In genomic region chr7:158889875-158890274, GRCh38 we compare ENCODE assay signal across 1 cellular context. TPM values are rescaled to one million over a fixed set of nuclear protein-coding genes. Genes with fewer than 3 reads are reported as not detected.
DNase-seq lines count a peak whose midpoint lies in the region; ATAC-seq, FAIRE-seq and TF ChIP-seq lines count a peak whose summit lies in the region.
"Not testable (repeated sequence)": the region's sequence is repeated elsewhere in the genome, so short reads cannot be mapped to it uniquely, and the experiment has no call there.

No MANE protein-coding gene starts in this region.

- not testable (repeated sequence) for H3K9me3 ChIP-seq in K562 (replicated peaks; ENCODE audit: control insufficient read depth, insufficient read depth, low read depth, low read length)

- H3K4me2 ChIP-seq in K562 (ENCODE audit: insufficient read depth, low read length): not testable (repeated sequence)

- TF ChIP-seq EP300 in K562 (IDR thresholded peaks at IDR 0.05; ENCODE audit: low read length): not testable (repeated sequence)

- not testable (repeated sequence) for BruUV-seq in K562 (replicated peaks; lab: Mats Ljungman, UMichigan)

- WGBS in K562 (ENCODE audit: insufficient coverage, low coverage, missing lambda C conversion rate): 95% methylated on average over 6 of the region's 8 CpGs

- H3K9ac ChIP-seq in K562 (ENCODE audit: insufficient read depth in 1 of 2, low read depth in 2 of 2, low read length in 2 of 2): not testable (repeated sequence)

- peaks cover 74% of the 10 kb centered on the region for H3K36me3 ChIP-seq in K562 (ENCODE audit: control insufficient read depth, insufficient read depth, low read length)

- not testable (repeated sequence) for TF ChIP-seq RAD21 in K562 (CRISPR knock-in tag; conservative IDR thresholded peaks at IDR 0.05 in 1 of 2, IDR thresholded peaks at IDR 0.05 in 1 of 2)

- TF ChIP-seq POLR2A in K562 (conservative IDR thresholded peaks at IDR 0.05): not testable (repeated sequence)

- TF ChIP-seq CTCF in K562 (IDR thresholded peaks at IDR 0.05 in 2 of 3, conservative IDR thresholded peaks at IDR 0.05 in 1 of 3; ENCODE audit: insufficient read depth in 2 of 3, low read depth in 1 of 3, low read length in 3 of 3): not testable (repeated sequence)

- not testable (repeated sequence) for H3K4me3 ChIP-seq in K562

- not testable (repeated sequence) for DNase-seq in K562 (ENCODE audit: extremely low read depth in 1 of 4, low spot score in 3 of 4)

- POLR2A ChIA-PET in K562 (lab: Yijun Ruan, JAX): interaction anchor here (0.8 kb wide), 2 partner anchors 30 to 115 kb away, joined by 3 read pairs; no protein-coding TSS in a partner anchor

- in situ Hi-C loops in K562 (cut with MboI): not testable (repeated sequence)

- H4K20me1 ChIP-seq in K562 (replicated peaks; ENCODE audit: control insufficient read depth, insufficient read depth, low read length): not testable (repeated sequence)

- H2AFZ ChIP-seq in K562 (ENCODE audit: low read depth, low read length): not testable (repeated sequence)

- CTCF ChIA-PET in K562 (lab: Yijun Ruan, JAX; ENCODE audit: low intra/inter-chr PET ratio): not testable (repeated sequence)

- FAIRE-seq in K562 (lab: Jason Lieb, UNC): not testable (repeated sequence)

- H3K27ac ChIP-seq in K562 (ENCODE audit: extremely low read depth, low read depth, low read length): not testable (repeated sequence)

- not testable (repeated sequence) for H3K27me3 ChIP-seq in K562 (ENCODE audit: control insufficient read depth in 2 of 2, insufficient read depth in 2 of 2, low read length in 2 of 2)

- not testable (repeated sequence) for ATAC-seq in K562

- intact Hi-C loops in K562 (cut with micrococcal nuclease): not testable (repeated sequence)

- not testable (repeated sequence) for H3K4me1 ChIP-seq in K562 (replicated peaks in 1 of 2; ENCODE audit: control insufficient read depth in 2 of 2, insufficient read depth in 2 of 2, low read length in 2 of 2)

- not testable (repeated sequence) for H3K79me2 ChIP-seq in K562 (ENCODE audit: control insufficient read depth, insufficient read depth, low read length)

- H3K9me1 ChIP-seq in K562 (ENCODE audit: control insufficient read depth, insufficient read depth, low read length): not testable (repeated sequence)

TF ChIP-seq in K562, 482 proteins besides CTCF, POLR2A, EP300 and RAD21:
- peak; percentile 90 for TF ChIP-seq ZNF121 (CRISPR knock-in tag; conservative IDR thresholded peaks at IDR 0.05)
- peak; percentile 44 for TF ChIP-seq RBM25 (IDR thresholded peaks at IDR 0.05; ENCODE audit: low read depth, low read length, severe bottlenecking)

RNA-seq across cellular contexts. Expression of gene DYNC2I1, which starts 33.5 kb away (rescaled TPM):
- total RNA-seq in K562 (2011; cell fraction: chromatin; rRNA removed; ENCODE audit: low replicate concordance): 95.4 and 308 TPM in 2 replicates
- total RNA-seq in K562 (2011; cell fraction: nucleolus; rRNA removed): 44.7 and 52.6 TPM in 2 replicates
- total RNA-seq in K562 (2011; cell fraction: nucleoplasm; rRNA removed): 111 and 142 TPM in 2 replicates
- 24.7 and 28.3 TPM in 2 replicates for total RNA-seq in K562 (2014; rRNA removed)
- 21.9 and 24.0 TPM in 2 replicates for total RNA-seq in K562 (2014; rRNA removed; fragmentation: Illumina TruSeq; extraction: Trizol)
- 17.7 and 20.6 TPM in 2 replicates for total RNA-seq in K562 (2015; rRNA removed; fragmentation: Illumina TruSeq; extraction: Trizol)
- total RNA-seq in K562 (2021): 23.1 and 27.1 TPM in 2 replicates
- 33.3 and 37.9 TPM in 2 replicates for polyA plus RNA-seq in K562 (2011; rRNA removed)
- polyA plus RNA-seq in K562 (2011; cell fraction: cytosol; rRNA removed): 44.5 and 61.9 TPM in 2 replicates
- 138 and 267 TPM in 2 replicates for polyA plus RNA-seq in K562 (2011; cell fraction: nucleus; rRNA removed)
- 27.1 and 46.7 TPM in 2 replicates for polyA plus RNA-seq in K562 (2012)
- 20.3 and 36.5 TPM in 2 replicates for polyA plus RNA-seq in K562 (2014; fragmentation: Illumina TruSeq; extraction: Trizol)
- 1 to 10 TPM; 1.3 to 1.6 TPM for polyA plus RNA-seq in K562 (2014; fragmentation: Nextera tagmentation; extraction: Ambion mirVana)
- polyA plus RNA-seq in K562 (2014; rRNA removed): 39.3 and 42.5 TPM in 2 replicates
- 42.0 and 45.1 TPM in 2 replicates for polyA minus RNA-seq in K562 (2011; rRNA and poly(A)+ RNA removed)
- 20.7 and 21.2 TPM in 2 replicates for polyA minus RNA-seq in K562 (2011; cell fraction: cytosol; rRNA and poly(A)+ RNA removed)
- polyA minus RNA-seq in K562 (2011; cell fraction: nucleus; rRNA and poly(A)+ RNA removed): 40.8 and 41.6 TPM in 2 replicates
